In genomic region chr12:117262749-117263148, GRCh38 we compare ENCODE assay signal across 2 cellular contexts.
A peak's percentile ranks its signal among the peaks of the same experiment; 100 is the strongest.
TF ChIP-seq lines count a peak whose summit lies in the region.

No MANE protein-coding gene starts in this region.

TF ChIP-seq in K562, 482 proteins besides CTCF, POLR2A, EP300 and RAD21 (continued from another document and continues in another):
- TF ChIP-seq PREB (CRISPR knock-in tag; IDR thresholded peaks at IDR 0.05) (no peak), ZNF318 (IDR thresholded peaks at IDR 0.05; ENCODE audit: borderline replicate concordance in 1 of 2, low read depth in 1 of 2) (no peak), NR2C2 (CRISPR knock-in tag; IDR thresholded peaks at IDR 0.05) (no peak), NR2C2 (tag; IDR thresholded peaks at IDR 0.05) (no peak), BDP1 (IDR thresholded peaks at IDR 0.05; ENCODE audit: insufficient read depth, insufficient read length) (no peak), RBM25 (IDR thresholded peaks at IDR 0.05; ENCODE audit: low read depth, low read length, severe bottlenecking) (peak; percentile 65), BRF2 (IDR thresholded peaks at IDR 0.05; ENCODE audit: borderline replicate concordance, insufficient read depth, insufficient read length) (no peak), RNF2 (IDR thresholded peaks at IDR 0.05) (no peak)

TF ChIP-seq in SK-N-SH, 30 proteins besides CTCF, POLR2A, EP300 and RAD21 (continued from another document):
- TF ChIP-seq USF2 (IDR thresholded peaks at IDR 0.05; ENCODE audit: borderline replicate concordance, low read depth, low read length) (no peak), POLR2AphosphoS5 (IDR thresholded peaks at IDR 0.05; ENCODE audit: low read depth, low read length) (no peak), REST (IDR thresholded peaks at IDR 0.05; ENCODE audit: low read depth, low read length) (no peak)
